1 cellular context compared by ENCODE assay signal in genomic region chr17:37494401-37494831, GRCh38.
A peak's percentile ranks its signal among the peaks of the same experiment; 100 is the strongest.
TF ChIP-seq lines count a peak whose summit lies in the region.

No MANE protein-coding gene starts in this region.

TF ChIP-seq in HepG2, 621 proteins besides CTCF, POLR2A, EP300 and RAD21 (continued from another document and continues in another):
- TF ChIP-seq UBTF (CRISPR knock-in tag; IDR thresholded peaks at IDR 0.05): peak; percentile 31; the same call in 1 of the 2 replicates
- TF ChIP-seq RXRB (CRISPR knock-in tag; IDR thresholded peaks at IDR 0.05; ENCODE audit: borderline replicate concordance): peak; percentile 60
- TF ChIP-seq ZNF136 (CRISPR knock-in tag; IDR thresholded peaks at IDR 0.05; ENCODE audit: low read depth): 0 out of 2 replicates have a peak, but pooled peaks have one; percentile 12
- TF ChIP-seq NONO (IDR thresholded peaks at IDR 0.05): no peak
- 0 out of 2 replicates have a peak, but pooled peaks have one; percentile 32 for TF ChIP-seq NONO (CRISPR knock-in tag; conservative IDR thresholded peaks at IDR 0.05)
- TF ChIP-seq CEBPB (IDR thresholded peaks at IDR 0.05; ENCODE audit: borderline replicate concordance, low read depth, low read length): peak; percentile 97
- no peak for TF ChIP-seq FOXP1 (IDR thresholded peaks at IDR 0.05)
- 0 out of 2 replicates have a peak, but pooled peaks have one; percentile 21 for TF ChIP-seq FOXP1 (CRISPR knock-in tag; IDR thresholded peaks at IDR 0.05)
- TF ChIP-seq DMAP1 (CRISPR knock-in tag; IDR thresholded peaks at IDR 0.05): 0 out of 2 replicates have a peak, but pooled peaks have one; percentile 24
- 0 out of 2 replicates have a peak, but pooled peaks have one; percentile 36 for TF ChIP-seq BCL6 (CRISPR knock-in tag; IDR thresholded peaks at IDR 0.05)
- 0 out of 2 replicates have a peak, but pooled peaks have one; percentile 19 for TF ChIP-seq KMT2A (CRISPR knock-in tag; IDR thresholded peaks at IDR 0.05)
- peak; percentile 26; the same call in 1 of the 2 replicates for TF ChIP-seq NR2F6 (IDR thresholded peaks at IDR 0.05)
- TF ChIP-seq NR2F6 (CRISPR knock-in tag; IDR thresholded peaks at IDR 0.05): no peak
- peak; percentile 65; the same call in 1 of the 2 replicates for TF ChIP-seq ZMYM2 (CRISPR knock-in tag; IDR thresholded peaks at IDR 0.05)
- no peak for TF ChIP-seq ZNF572 (CRISPR knock-in tag; IDR thresholded peaks at IDR 0.05)
- 0 out of 2 replicates have a peak, but pooled peaks have one; percentile 27 for TF ChIP-seq ERF (CRISPR knock-in tag; IDR thresholded peaks at IDR 0.05)
- TF ChIP-seq ZGPAT (CRISPR knock-in tag; IDR thresholded peaks at IDR 0.05): 0 out of 2 replicates have a peak, but pooled peaks have one; percentile 22
- TF ChIP-seq HNF4A (CRISPR knock-in tag; IDR thresholded peaks at IDR 0.05): peak; percentile 38
- no peak for TF ChIP-seq BHLHE40 (IDR thresholded peaks at IDR 0.05; ENCODE audit: low read length)
- peak; percentile 42; the same call in 1 of the 2 replicates for TF ChIP-seq ZMYM4 (CRISPR knock-in tag; IDR thresholded peaks at IDR 0.05)
- TF ChIP-seq MAX (IDR thresholded peaks at IDR 0.05): 0 out of 2 replicates have a peak, but pooled peaks have one; percentile 20
- TF ChIP-seq ZNF143 (CRISPR knock-in tag; IDR thresholded peaks at IDR 0.05): no peak
- TF ChIP-seq ZHX1 (CRISPR knock-in tag; IDR thresholded peaks at IDR 0.05; ENCODE audit: low read depth): peak; percentile 24; the same call in 1 of the 2 replicates
- TF ChIP-seq HES4 (CRISPR knock-in tag; IDR thresholded peaks at IDR 0.05; ENCODE audit: borderline replicate concordance): no peak
- TF ChIP-seq GATAD2A (CRISPR knock-in tag; IDR thresholded peaks at IDR 0.05): peak; percentile 9; the same call in 1 of the 2 replicates
- 0 out of 2 replicates have a peak, but pooled peaks have one; percentile 10 for TF ChIP-seq RARA (CRISPR knock-in tag; IDR thresholded peaks at IDR 0.05)
- TF ChIP-seq ZSCAN22 (CRISPR knock-in tag; IDR thresholded peaks at IDR 0.05): no peak
- peak; percentile 49; the same call in 1 of the 2 replicates for TF ChIP-seq ZNF317 (CRISPR knock-in tag; IDR thresholded peaks at IDR 0.05)
- 0 out of 2 replicates have a peak, but pooled peaks have one; percentile 16 for TF ChIP-seq FOXP4 (CRISPR knock-in tag; IDR thresholded peaks at IDR 0.05)
- no peak for TF ChIP-seq SOX13 (IDR thresholded peaks at IDR 0.05)
- no peak for TF ChIP-seq SOX13 (CRISPR knock-in tag; conservative IDR thresholded peaks at IDR 0.05 in 1 of 2, IDR thresholded peaks at IDR 0.05 in 1 of 2)
- peak; percentile 98 for TF ChIP-seq CEBPG (CRISPR knock-in tag; IDR thresholded peaks at IDR 0.05)
- TF ChIP-seq SOX5 (CRISPR knock-in tag; IDR thresholded peaks at IDR 0.05; ENCODE audit: borderline replicate concordance): 0 out of 2 replicates have a peak, but pooled peaks have one; percentile 21
- TF ChIP-seq MYC (CRISPR knock-in tag; IDR thresholded peaks at IDR 0.05; ENCODE audit: borderline replicate concordance): peak; percentile 24; the same call in 1 of the 2 replicates
- TF ChIP-seq ZNF770 (CRISPR knock-in tag; IDR thresholded peaks at IDR 0.05): peak; percentile 97
- no peak for TF ChIP-seq ZNF275 (CRISPR knock-in tag; IDR thresholded peaks at IDR 0.05; ENCODE audit: borderline replicate concordance)
- peak; percentile 42; the same call in 1 of the 2 replicates for TF ChIP-seq ZNF292 (CRISPR knock-in tag; IDR thresholded peaks at IDR 0.05; ENCODE audit: borderline replicate concordance, low read depth)
- no peak for TF ChIP-seq ZNF101 (CRISPR knock-in tag; IDR thresholded peaks at IDR 0.05; ENCODE audit: borderline replicate concordance, low read depth)
- 0 out of 2 replicates have a peak, but pooled peaks have one; percentile 32 for TF ChIP-seq ZNF639 (CRISPR knock-in tag; conservative IDR thresholded peaks at IDR 0.05)
- 0 out of 2 replicates have a peak, but pooled peaks have one; percentile 19 for TF ChIP-seq MNT (IDR thresholded peaks at IDR 0.05)
- TF ChIP-seq KDM5A (IDR thresholded peaks at IDR 0.05; ENCODE audit: borderline replicate concordance, low read length): no peak
